Comparison of ENCODE assay signal across 14 cellular contexts in genomic region chr2:168233726-168234406, GRCh38. TPM values are rescaled to one million over a fixed set of nuclear protein-coding genes. Genes with fewer than 3 reads are reported as not detected.
DNase-seq lines count a peak whose midpoint lies in the region; ATAC-seq and TF ChIP-seq lines count a peak whose summit lies in the region.
"Had no signal": no experiment of that assay in that cellular context is flagged by ENCODE, and none has a peak within 500 bp of the region (broad histone marks: within the 10 kb centered on the region; RNA-seq: fewer than 3 reads in every experiment).

No MANE protein-coding gene starts in this region.

- peaks cover 9% of the 10 kb centered on the region for H3K9me3 Mint-ChIP-seq in activated naive CD4-positive, alpha-beta T cell treated with anti-CD3 and anti-CD28 coated beads, Interleukin-2, amount 10 ng/mL, durations not matched to agents 7 days and 5 days
- H3K9me3 Mint-ChIP-seq in activated naive CD4-positive, alpha-beta T cell treated with anti-CD3 and anti-CD28 coated beads, Interleukin-2, amount 50 U/mL, for 72 hours = peaks cover 0 to 6% of the 10 kb centered on the region in 2 donors

- no peak overlapping the region for H3K4me3 Mint-ChIP-seq in activated naive CD4-positive, alpha-beta T cell treated with anti-CD3 and anti-CD28 coated beads, Interleukin-2, amount 10 ng/mL, durations not matched to agents 7 days and 5 days

- no peak overlapping the region for H3K4me3 ChIP-seq in thoracic aorta
- H3K4me3 ChIP-seq: psoas muscle, thyroid gland had no signal

- CTCF ChIA-PET in activated naive CD4-positive, alpha-beta T cell treated with anti-CD3 and anti-CD28 coated beads, Interleukin-2, amount 10 ng/mL, durations not matched to agents 7 days and 5 days (lab: Charles Lee) = no interaction called here

- ATAC-seq in activated naive CD4-positive, alpha-beta T cell treated with anti-CD3 and anti-CD28 coated beads, Interleukin-2, amount 50 U/mL, for 72 hours = peak; percentile 63 to 89
- ATAC-seq in thoracic aorta (ENCODE audit: insufficient number of reproducible peaks, low FRiP score, low read depth) = no peak
- ATAC-seq in HG02623 (IDR thresholded peaks at IDR 0.05; ENCODE audit: unreplicated experiment) = no peak
- ATAC-seq in GM21526 (IDR thresholded peaks at IDR 0.05; ENCODE audit: low FRiP score, unreplicated experiment) = no peak
- ATAC-seq: left lobe of liver, psoas muscle had no signal

- no peak for DNase-seq in activated naive CD4-positive, alpha-beta T cell treated with anti-CD3 and anti-CD28 coated beads, Interleukin-2, amount 10 ng/mL, durations not matched to agents 7 days and 5 days
- DNase-seq in activated naive CD4-positive, alpha-beta T cell treated with anti-CD3 and anti-CD28 coated beads, Interleukin-2, amount 50 U/mL, for 16 hours = no peak
- no peak for DNase-seq in activated naive CD4-positive, alpha-beta T cell treated with anti-CD3 and anti-CD28 coated beads, Interleukin-2, amount 50 U/mL, for 72 hours (ENCODE audit: low spot score in 2 of 2)
- DNase-seq in iris pigment epithelial cell (ENCODE audit: low read depth) = peak; percentile 75
- no peak for DNase-seq in thoracic aorta (ENCODE audit: low spot score)
- no peak for DNase-seq in NCI-H526 treated with DMSO at 0.1 percent for 48 hours (lab: John Stamatoyannopoulos, UW)
- DNase-seq: hypothalamus, NCI-H2029, NCI-H69, psoas muscle, thyroid gland had no signal

- no peaks in the 10 kb centered on the region for H3K9me3 ChIP-seq in thoracic aorta
- H3K9me3 ChIP-seq: thyroid gland had no signal

- no peaks in the 10 kb centered on the region for H3K27me3 ChIP-seq in thoracic aorta (replicated peaks; ENCODE audit: insufficient read depth)
- H3K27me3 ChIP-seq: thyroid gland had no signal

- peak overlapping the region; percentile 9 to 57 for H3K27ac ChIP-seq in thoracic aorta
- H3K27ac ChIP-seq: psoas muscle, thyroid gland had no signal

- H3K27ac Mint-ChIP-seq in activated naive CD4-positive, alpha-beta T cell treated with anti-CD3 and anti-CD28 coated beads, Interleukin-2, amount 10 ng/mL, durations not matched to agents 7 days and 5 days = peak overlapping the region; percentile 13
- H3K27ac Mint-ChIP-seq in activated naive CD4-positive, alpha-beta T cell treated with anti-CD3 and anti-CD28 coated beads, Interleukin-2, amount 50 U/mL, for 72 hours = peak overlapping the region; percentile 41 to 72

- no peaks in the 10 kb centered on the region for H3K36me3 ChIP-seq in thoracic aorta
- H3K36me3 ChIP-seq: thyroid gland had no signal

- peaks cover 22% of the 10 kb centered on the region for H3K4me1 Mint-ChIP-seq in activated naive CD4-positive, alpha-beta T cell treated with anti-CD3 and anti-CD28 coated beads, Interleukin-2, amount 10 ng/mL, durations not matched to agents 7 days and 5 days

- peaks cover 29% of the 10 kb centered on the region for H3K36me3 Mint-ChIP-seq in activated naive CD4-positive, alpha-beta T cell treated with anti-CD3 and anti-CD28 coated beads, Interleukin-2, amount 10 ng/mL, durations not matched to agents 7 days and 5 days
- peaks cover 21 to 37% of the 10 kb centered on the region in 2 donors for H3K36me3 Mint-ChIP-seq in activated naive CD4-positive, alpha-beta T cell treated with anti-CD3 and anti-CD28 coated beads, Interleukin-2, amount 50 U/mL, for 72 hours

- peaks cover 9 to 29% of the 10 kb centered on the region in 2 donors for H3K4me1 ChIP-seq in thoracic aorta (ENCODE audit: control insufficient read depth in 1 of 2, low read depth in 2 of 2)
- H3K4me1 ChIP-seq: psoas muscle, thyroid gland had no signal

- TF ChIP-seq CTCF in thoracic aorta (IDR thresholded peaks at IDR 0.05) = no peak

- H3K27me3 Mint-ChIP-seq in activated naive CD4-positive, alpha-beta T cell treated with anti-CD3 and anti-CD28 coated beads, Interleukin-2, amount 10 ng/mL, durations not matched to agents 7 days and 5 days = no peaks in the 10 kb centered on the region

RNA-seq across cellular contexts. Expression of gene STK39, which starts 13.5 kb away (rescaled TPM):
- 10 to 100 TPM; 21.8 to 43.1 TPM for total RNA-seq in activated naive CD4-positive, alpha-beta T cell treated with anti-CD3 and anti-CD28 coated beads, Interleukin-2, amount 50 U/mL, for 72 hours
- total RNA-seq in thoracic aorta = 10 to 100 TPM; 11.5 to 18.5 TPM

Comparison
In these comparisons a context has a peak if more than half of its experiments do, and no peak if none do; other contexts are left out.
1. ATAC-seq: peak in activated naive CD4-positive, alpha-beta T cell treated with anti-CD3 and anti-CD28 coated beads, Interleukin-2, amount 50 U/mL, for 72 hours (2 of 2); none in thoracic aorta (single experiment), HG02623 (single experiment) and GM21526 (single experiment).